Comparison of ENCODE assay signal across 8 cellular contexts in the genomic region with DNA sequence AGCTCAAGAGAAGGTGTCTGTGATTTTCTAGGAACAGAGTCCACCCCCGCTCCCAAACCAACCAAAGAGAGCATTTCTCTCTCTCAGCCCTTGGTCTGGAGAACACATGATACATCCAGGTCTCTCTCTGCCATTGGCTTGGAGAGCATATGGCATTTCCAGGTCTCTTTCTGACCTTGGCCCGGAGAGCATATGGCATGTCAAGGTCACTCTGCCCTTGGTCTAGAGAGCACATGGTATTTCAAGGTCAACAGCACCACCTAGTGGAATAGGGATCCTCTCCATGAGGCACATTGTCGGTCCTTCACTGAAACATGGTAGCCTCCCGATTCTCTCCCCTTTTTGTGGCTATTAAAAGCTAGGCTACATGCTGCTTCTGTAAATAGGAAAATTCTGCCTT.
DNase-seq lines count a peak whose midpoint lies in the region; ATAC-seq and TF ChIP-seq lines count a peak whose summit lies in the region.

No MANE protein-coding gene starts in this region.

- no peaks in the 10 kb centered on the region for H4K20me1 ChIP-seq in DND-41 (ENCODE audit: insufficient read depth, low read length)

- H3K4me3 ChIP-seq in DND-41 (ENCODE audit: low read depth in 1 of 2, low read length in 2 of 2): no peak overlapping the region

- no peak overlapping the region for H3K27ac ChIP-seq in DND-41 (ENCODE audit: low read length)

- H3K4me2 ChIP-seq in DND-41 (ENCODE audit: insufficient read depth, low read length): no peak overlapping the region

- no peak overlapping the region for H3K9ac ChIP-seq in DND-41 (ENCODE audit: low read depth, low read length)

- H3K9me3 ChIP-seq in DND-41 (ENCODE audit: insufficient read depth, low read length, severe bottlenecking): no peaks in the 10 kb centered on the region

- ATAC-seq in DND-41 (ENCODE audit: insufficient read depth, low read depth) (peak; percentile 72), GM19467 (IDR thresholded peaks at IDR 0.05; ENCODE audit: unreplicated experiment) (peak; percentile 51), GM21515 (IDR thresholded peaks at IDR 0.05; ENCODE audit: unreplicated experiment) (no peak)

- no peaks in the 10 kb centered on the region for H3K4me1 ChIP-seq in DND-41 (ENCODE audit: insufficient read depth, low read length)

- no peaks in the 10 kb centered on the region for H3K27me3 ChIP-seq in DND-41 (ENCODE audit: insufficient read depth, low read length, poor library complexity)

- TF ChIP-seq CTCF in DND-41 (IDR thresholded peaks at IDR 0.05; ENCODE audit: borderline replicate concordance, extremely low read depth, low read length, poor library complexity, severe bottlenecking): peak; percentile 73

- H2AFZ ChIP-seq in DND-41 (ENCODE audit: low read depth, low read length): no peak overlapping the region

- H3K79me2 ChIP-seq in DND-41 (ENCODE audit: insufficient read depth, low read length): no peaks in the 10 kb centered on the region

- DNase-seq in DND-41 (peak; percentile 48), NCI-H748 treated with DMSO at 0.1 percent for 48 hours (lab: John Stamatoyannopoulos, UW) (peak; percentile 34), glomerular visceral epithelial cell (ENCODE audit: extremely low spot score) (peak; percentile 2), GDM1 (lab: John Stamatoyannopoulos, UW) (no peak), retina (no peak), NCI-H1436 treated with DMSO at 0.1 percent for 48 hours (lab: John Stamatoyannopoulos, UW) (no peak)

- H3K36me3 ChIP-seq in DND-41 (ENCODE audit: insufficient read depth, low read length): no peaks in the 10 kb centered on the region

Comparison
In these comparisons a context has a peak if more than half of its experiments do, and no peak if none do; other contexts are left out.
1. DNase-seq: peak in DND-41 (single experiment), NCI-H748 treated with DMSO at 0.1 percent for 48 hours (single experiment) and glomerular visceral epithelial cell (single experiment); none in GDM1 (single experiment), retina (single experiment) and NCI-H1436 treated with DMSO at 0.1 percent for 48 hours (single experiment).